In the genomic region with DNA sequence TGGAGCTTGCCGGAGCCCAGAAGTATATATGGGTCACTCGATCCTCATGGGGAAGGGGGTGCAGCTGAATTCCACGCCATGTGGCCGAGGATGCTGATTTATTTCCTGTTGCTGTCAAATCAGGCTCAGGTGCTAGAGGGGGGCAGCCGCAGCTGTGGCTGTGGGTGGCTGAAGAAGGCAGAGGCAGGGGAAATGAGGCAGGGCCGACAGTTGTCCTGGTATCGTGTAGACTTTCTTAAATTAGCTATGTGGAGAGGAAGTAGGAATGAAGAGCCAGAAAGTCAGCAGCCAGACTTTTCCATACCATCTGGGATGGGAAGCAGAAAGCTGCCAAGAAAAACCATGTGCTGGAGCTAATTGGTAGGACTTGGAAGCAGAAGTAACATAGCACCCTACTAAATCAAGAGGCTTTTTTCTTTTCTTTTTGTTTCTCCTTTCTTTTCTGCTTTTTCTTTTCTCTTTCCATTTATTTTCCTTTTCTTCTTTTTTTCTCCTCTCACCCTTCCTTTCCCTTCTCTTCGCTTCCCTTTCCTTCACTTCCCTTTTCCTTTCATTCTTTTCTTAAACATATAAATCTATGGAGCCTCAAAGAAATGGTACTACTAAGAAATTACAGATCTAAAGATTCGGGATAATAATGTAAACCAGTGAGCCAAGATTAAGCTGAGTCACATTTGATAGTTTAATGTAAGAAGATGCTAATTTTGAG, we compare ENCODE assay signal across 19 cellular contexts.
DNase-seq lines count a peak whose midpoint lies in the region; ATAC-seq, FAIRE-seq and TF ChIP-seq lines count a peak whose summit lies in the region.
"Had no signal": no experiment of that assay in that cellular context is flagged by ENCODE, and none has a peak within 500 bp of the region (broad histone marks: within the 10 kb centered on the region; RNA-seq: fewer than 3 reads in every experiment).

No MANE protein-coding gene starts in this region.

- H3K36me3 Mint-ChIP-seq in WTC11, result no peaks in the 10 kb centered on the region; the same call in 1 of the 2 replicates
- no peaks in the 10 kb centered on the region for H3K36me3 Mint-ChIP-seq in activated T-helper 1 cell treated with anti-CD3 and anti-CD28 coated beads, Interleukin-12 subunit alpha, Interleukin-12 subunit beta, Interleukin-2, Interleukin-4 antibody, amounts not matched to agents 30 ng/mL and 10 ng/mL and 1 ng/mL, durations not matched to agents 14 hours and 24 hours and 36 hours (ENCODE audit: low read depth)
- H3K36me3 Mint-ChIP-seq: natural killer cell treated with Interleukin-12 subunit alpha and Interleukin-12 subunit beta and Interleukin-15 and Interleukin-18, amount 100 ng/mL, for 72 hours had no signal

- no peaks in the 10 kb centered on the region for H3K27me3 ChIP-seq in pancreas
- H3K27me3 ChIP-seq: colonic mucosa had no signal

- ATAC-seq in WTC11 (no peak), pancreas (no peak)
- ATAC-seq: left ventricle myocardium superior; natural killer cell treated with Interleukin-12 subunit alpha and Interleukin-12 subunit beta and Interleukin-15 and Interleukin-18, amount 100 ng/mL, for 72 hours had no signal

- CTCF ChIA-PET in WTC11 (lab: Charles Lee), result interaction anchor here (4.3 kb wide), 1 partner anchor 20 kb away, joined by 17 read pairs; no protein-coding TSS in a partner anchor

- peaks cover 22% of the 10 kb centered on the region for H3K27me3 Mint-ChIP-seq in WTC11 (ENCODE audit: low read depth)
- H3K27me3 Mint-ChIP-seq in activated T-helper 1 cell treated with anti-CD3 and anti-CD28 coated beads, Interleukin-12 subunit alpha, Interleukin-12 subunit beta, Interleukin-2, Interleukin-4 antibody, amounts not matched to agents 30 ng/mL and 10 ng/mL and 1 ng/mL, durations not matched to agents 14 hours and 24 hours and 36 hours (ENCODE audit: insufficient read depth), result peaks cover 28% of the 10 kb centered on the region

- intact Hi-C loops in activated T-helper 1 cell treated with anti-CD3 and anti-CD28 coated beads, Interleukin-12 subunit alpha, Interleukin-12 subunit beta, Interleukin-2, Interleukin-4 antibody, amounts not matched to agents 30 ng/mL and 10 ng/mL and 1 ng/mL, durations not matched to agents 14 hours and 24 hours and 36 hours (cut with micrococcal nuclease), result no loop called here
- intact Hi-C loops in pancreas (cut with DNase I), result no loop called here

- no peak overlapping the region for H3K4me3 Mint-ChIP-seq in WTC11
- no peak overlapping the region for H3K4me3 Mint-ChIP-seq in activated T-helper 1 cell treated with anti-CD3 and anti-CD28 coated beads, Interleukin-12 subunit alpha, Interleukin-12 subunit beta, Interleukin-2, Interleukin-4 antibody, amounts not matched to agents 30 ng/mL and 10 ng/mL and 1 ng/mL, durations not matched to agents 14 hours and 24 hours and 36 hours
- H3K4me3 Mint-ChIP-seq: activated T-cell treated with anti-CD3 and anti-CD28 coated beads, Interleukin-2, amount 50 U/mL, for 24 hours; natural killer cell treated with Interleukin-12 subunit alpha and Interleukin-12 subunit beta and Interleukin-15 and Interleukin-18, amount 100 ng/mL, for 72 hours had no signal

- peaks cover 17% of the 10 kb centered on the region for H3K9me3 Mint-ChIP-seq in WTC11
- H3K9me3 Mint-ChIP-seq in activated T-helper 1 cell treated with anti-CD3 and anti-CD28 coated beads, Interleukin-12 subunit alpha, Interleukin-12 subunit beta, Interleukin-2, Interleukin-4 antibody, amounts not matched to agents 30 ng/mL and 10 ng/mL and 1 ng/mL, durations not matched to agents 14 hours and 24 hours and 36 hours, result no peaks in the 10 kb centered on the region
- H3K9me3 Mint-ChIP-seq: activated T-cell treated with anti-CD3 and anti-CD28 coated beads, Interleukin-2, amount 50 U/mL, for 24 hours; natural killer cell treated with Interleukin-12 subunit alpha and Interleukin-12 subunit beta and Interleukin-15 and Interleukin-18, amount 100 ng/mL, for 72 hours had no signal

- no peaks in the 10 kb centered on the region for H3K4me1 ChIP-seq in pancreas
- H3K4me1 ChIP-seq: colonic mucosa, esophagus muscularis mucosa, tibial nerve had no signal

- TF ChIP-seq CTCF in WTC11 (IDR thresholded peaks at IDR 0.05) (no peak), pancreas (IDR thresholded peaks at IDR 0.05) (no peak)

- H3K4me1 Mint-ChIP-seq in WTC11, result peaks cover 21% of the 10 kb centered on the region
- no peaks in the 10 kb centered on the region for H3K4me1 Mint-ChIP-seq in activated T-helper 1 cell treated with anti-CD3 and anti-CD28 coated beads, Interleukin-12 subunit alpha, Interleukin-12 subunit beta, Interleukin-2, Interleukin-4 antibody, amounts not matched to agents 30 ng/mL and 10 ng/mL and 1 ng/mL, durations not matched to agents 14 hours and 24 hours and 36 hours (ENCODE audit: low read depth)

- H3K27ac Mint-ChIP-seq in WTC11, result no peak overlapping the region
- no peak overlapping the region for H3K27ac Mint-ChIP-seq in activated T-helper 1 cell treated with anti-CD3 and anti-CD28 coated beads, Interleukin-12 subunit alpha, Interleukin-12 subunit beta, Interleukin-2, Interleukin-4 antibody, amounts not matched to agents 30 ng/mL and 10 ng/mL and 1 ng/mL, durations not matched to agents 14 hours and 24 hours and 36 hours
- H3K27ac Mint-ChIP-seq: activated T-cell treated with anti-CD3 and anti-CD28 coated beads, Interleukin-2, amount 50 U/mL, for 24 hours; natural killer cell treated with Interleukin-12 subunit alpha and Interleukin-12 subunit beta and Interleukin-15 and Interleukin-18, amount 100 ng/mL, for 72 hours had no signal

- H3K27ac ChIP-seq in pancreas, result no peak overlapping the region
- H3K27ac ChIP-seq: colonic mucosa, esophagus muscularis mucosa, tibial nerve had no signal

- no peak overlapping the region for H3K4me3 ChIP-seq in pancreas
- H3K4me3 ChIP-seq: colonic mucosa, esophagus muscularis mucosa, tibial nerve had no signal

- WGBS in pancreas, 2 donors, result 68 to 72% methylated on average over 9 of the region's 9 CpGs

- FAIRE-seq in pancreas (lab: Jason Lieb, UNC), result no peak
- FAIRE-seq: GM18507 had no signal

- H3K36me3 ChIP-seq in pancreas, result no peaks in the 10 kb centered on the region
- H3K36me3 ChIP-seq: colonic mucosa, esophagus muscularis mucosa, tibial nerve had no signal

- no peaks in the 10 kb centered on the region for H3K9me3 ChIP-seq in pancreas
- H3K9me3 ChIP-seq: colonic mucosa, esophagus muscularis mucosa, tibial nerve had no signal

- POLR2A ChIA-PET in WTC11 (lab: Charles Lee), result no interaction called here

- DNase-seq in A172 (ENCODE audit: low spot score) (peak; percentile 47), GM04503 (ENCODE audit: low read depth) (peak; percentile 41), WTC11 (ENCODE audit: low spot score) (no peak), fibroblast of peridontal ligament (ENCODE audit: extremely low read depth) (peak; percentile 42), SKM-1 (lab: John Stamatoyannopoulos, UW; ENCODE audit: unreplicated experiment) (no peak), pancreas (no peak), NCI-H1436 treated with DMSO at 0.1 percent for 48 hours (lab: John Stamatoyannopoulos, UW) (no peak)
- no peak for DNase-seq in activated T-helper 1 cell treated with anti-CD3 and anti-CD28 coated beads, Interleukin-12 subunit alpha, Interleukin-12 subunit beta, Interleukin-2, Interleukin-4 antibody, amounts not matched to agents 30 ng/mL and 10 ng/mL and 1 ng/mL, durations not matched to agents 14 hours and 24 hours and 36 hours (ENCODE audit: low spot score)
- DNase-seq: ACHN; activated T-cell treated with anti-CD3 and anti-CD28 coated beads, Interleukin-2, amount 50 U/mL, for 24 hours; Calu3; colonic mucosa; left ventricle myocardium superior; NCI-H2107; stimulated activated CD8-positive, alpha-beta memory T cell treated with anti-CD3 and anti-CD28 coated beads, Interleukin-4, amount 100 ng/mL, for 48 hours had no signal

TF ChIP-seq in WTC11, 78 proteins besides CTCF, POLR2A, EP300 and RAD21:
- no peak for TF ChIP-seq MXD4 (CRISPR knock-in tag; IDR thresholded peaks at IDR 0.05; ENCODE audit: borderline replicate concordance)
- TF ChIP-seq ZNF219 (CRISPR knock-in tag; IDR thresholded peaks at IDR 0.05; ENCODE audit: borderline replicate concordance), result no peak
- TF ChIP-seq, protein P1, sequence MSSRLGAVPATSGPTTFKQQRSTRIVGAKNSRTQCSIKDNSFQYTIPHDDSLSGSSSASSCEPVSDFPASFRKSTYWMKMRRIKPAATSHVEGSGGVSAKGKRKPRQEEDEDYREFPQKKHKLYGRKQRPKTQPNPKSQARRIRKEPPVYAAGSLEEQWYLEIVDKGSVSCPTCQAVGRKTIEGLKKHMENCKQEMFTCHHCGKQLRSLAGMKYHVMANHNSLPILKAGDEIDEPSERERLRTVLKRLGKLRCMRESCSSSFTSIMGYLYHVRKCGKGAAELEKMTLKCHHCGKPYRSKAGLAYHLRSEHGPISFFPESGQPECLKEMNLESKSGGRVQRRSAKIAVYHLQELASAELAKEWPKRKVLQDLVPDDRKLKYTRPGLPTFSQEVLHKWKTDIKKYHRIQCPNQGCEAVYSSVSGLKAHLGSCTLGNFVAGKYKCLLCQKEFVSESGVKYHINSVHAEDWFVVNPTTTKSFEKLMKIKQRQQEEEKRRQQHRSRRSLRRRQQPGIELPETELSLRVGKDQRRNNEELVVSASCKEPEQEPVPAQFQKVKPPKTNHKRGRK (CRISPR knock-in tag; IDR thresholded peaks at IDR 0.05; ENCODE audit: borderline replicate concordance), result 0 out of 2 replicates have a peak, but pooled peaks have one; percentile 33
- TF ChIP-seq, protein P2, sequence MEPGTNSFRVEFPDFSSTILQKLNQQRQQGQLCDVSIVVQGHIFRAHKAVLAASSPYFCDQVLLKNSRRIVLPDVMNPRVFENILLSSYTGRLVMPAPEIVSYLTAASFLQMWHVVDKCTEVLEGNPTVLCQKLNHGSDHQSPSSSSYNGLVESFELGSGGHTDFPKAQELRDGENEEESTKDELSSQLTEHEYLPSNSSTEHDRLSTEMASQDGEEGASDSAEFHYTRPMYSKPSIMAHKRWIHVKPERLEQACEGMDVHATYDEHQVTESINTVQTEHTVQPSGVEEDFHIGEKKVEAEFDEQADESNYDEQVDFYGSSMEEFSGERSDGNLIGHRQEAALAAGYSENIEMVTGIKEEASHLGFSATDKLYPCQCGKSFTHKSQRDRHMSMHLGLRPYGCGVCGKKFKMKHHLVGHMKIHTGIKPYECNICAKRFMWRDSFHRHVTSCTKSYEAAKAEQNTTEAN (CRISPR knock-in tag; IDR thresholded peaks at IDR 0.05), result no peak
- no peak for TF ChIP-seq CREM (CRISPR knock-in tag; IDR thresholded peaks at IDR 0.05)
TF ChIP-seq in WTC11: peak in this region for 1.

Comparison
In these comparisons a context has a peak if more than half of its experiments do, and no peak if none do; other contexts are left out.
1. DNase-seq: peak in A172 (single experiment), GM04503 (single experiment) and fibroblast of peridontal ligament (single experiment); none in WTC11 (single experiment), SKM-1 (single experiment), activated T-helper 1 cell treated with anti-CD3 and anti-CD28 coated beads, Interleukin-12 subunit alpha, Interleukin-12 subunit beta, Interleukin-2, Interleukin-4 antibody, amounts not matched to agents 30 ng/mL and 10 ng/mL and 1 ng/mL, durations not matched to agents 14 hours and 24 hours and 36 hours (single experiment), pancreas (0 of 6) and NCI-H1436 treated with DMSO at 0.1 percent for 48 hours (single experiment).